18 cellular contexts compared by ENCODE assay signal in genomic region chr21:28674807-28675206, GRCh38.
"Had no signal": no experiment of that assay in that cellular context is flagged by ENCODE, and none has a peak within 500 bp of the region (broad histone marks: within the 10 kb centered on the region; RNA-seq: fewer than 3 reads in every experiment).

No MANE protein-coding gene starts in this region.

- H3K27me3 ChIP-seq: body of pancreas, neural progenitor cell, pancreas, transverse colon had no signal

- H3K36me3 Mint-ChIP-seq: neural progenitor cell had no signal

- H3K4me3 ChIP-seq: body of pancreas, lung, neural progenitor cell, pancreas, transverse colon had no signal

- DNase-seq: activated CD4-positive, alpha-beta T cell treated with anti-CD3 and anti-CD28 coated beads, Interleukin-2, amount 10 ng/mL, durations not matched to agents 24 days and 14 days; activated CD4-positive, CD25-positive, alpha-beta regulatory T cell; activated CD8-positive, alpha-beta memory T cell treated with anti-CD3 and anti-CD28 coated beads, Interleukin-2, amount 50 U/mL, for 4 hours; activated CD8-positive, alpha-beta T cell treated with anti-CD3 and anti-CD28 coated beads, Interleukin-2, amount 10 ng/mL, durations not matched to agents 7 days and 5 days; activated gamma-delta T cell; activated T-cell treated with anti-CD3 and anti-CD28 coated beads, Interleukin-2, amount 50 U/mL, for 48 hours; amygdala; body of pancreas; cortex of kidney; effector memory CD4-positive, alpha-beta T cell; naive B cell; pancreas; substantia nigra; transverse colon had no signal

- H3K4me2 ChIP-seq: neural progenitor cell had no signal

- ATAC-seq: activated CD8-positive, alpha-beta T cell treated with anti-CD3 and anti-CD28 coated beads, Interleukin-2, amount 10 ng/mL, durations not matched to agents 7 days and 5 days; body of pancreas; pancreas; stimulated activated effector memory CD8-positive, alpha-beta T cell treated with anti-CD3 and anti-CD28 coated beads, Interleukin-12 subunit alpha, Interleukin-12 subunit beta, amount 100 ng/mL, for 72 hours had no signal

- FAIRE-seq: pancreas had no signal

- H3K27ac ChIP-seq: body of pancreas, neural progenitor cell, pancreas had no signal

- H3K9me3 Mint-ChIP-seq: stimulated activated effector memory CD8-positive, alpha-beta T cell treated with anti-CD3 and anti-CD28 coated beads, Interleukin-12 subunit alpha, Interleukin-12 subunit beta, amount 100 ng/mL, for 72 hours had no signal

- H3K4me1 ChIP-seq: body of pancreas, neural progenitor cell, pancreas, transverse colon had no signal

- H3K36me3 ChIP-seq: neural progenitor cell, pancreas, transverse colon had no signal

- H3K4me1 Mint-ChIP-seq: activated CD4-positive, alpha-beta T cell treated with anti-CD3 and anti-CD28 coated beads, Interleukin-2, amount 10 ng/mL, durations not matched to agents 24 days and 14 days; neural progenitor cell had no signal

- H3K27ac Mint-ChIP-seq: activated CD4-positive, alpha-beta T cell treated with anti-CD3 and anti-CD28 coated beads, Interleukin-2, amount 10 ng/mL, durations not matched to agents 24 days and 14 days; activated CD8-positive, alpha-beta T cell treated with anti-CD3 and anti-CD28 coated beads, Interleukin-2, amount 10 ng/mL, durations not matched to agents 7 days and 5 days; activated naive CD8-positive, alpha-beta T cell; naive B cell; neural progenitor cell; stimulated activated effector memory CD8-positive, alpha-beta T cell treated with anti-CD3 and anti-CD28 coated beads, Interleukin-12 subunit alpha, Interleukin-12 subunit beta, amount 100 ng/mL, for 72 hours had no signal

- H3K9ac ChIP-seq: neural progenitor cell had no signal

- H3K9me3 ChIP-seq: body of pancreas, pancreas, transverse colon had no signal

- H3K27me3 Mint-ChIP-seq: activated CD4-positive, alpha-beta T cell treated with anti-CD3 and anti-CD28 coated beads, Interleukin-2, amount 10 ng/mL, durations not matched to agents 24 days and 14 days; activated naive CD8-positive, alpha-beta T cell had no signal

- H3K4me3 Mint-ChIP-seq: activated CD4-positive, alpha-beta T cell treated with anti-CD3 and anti-CD28 coated beads, Interleukin-2, amount 10 ng/mL, durations not matched to agents 24 days and 14 days; activated CD8-positive, alpha-beta T cell treated with anti-CD3 and anti-CD28 coated beads, Interleukin-2, amount 10 ng/mL, durations not matched to agents 7 days and 5 days; activated naive CD8-positive, alpha-beta T cell; naive B cell; neural progenitor cell; stimulated activated effector memory CD8-positive, alpha-beta T cell treated with anti-CD3 and anti-CD28 coated beads, Interleukin-12 subunit alpha, Interleukin-12 subunit beta, amount 100 ng/mL, for 72 hours had no signal

- H2AFZ ChIP-seq: neural progenitor cell had no signal
